1 cellular context compared by ENCODE assay signal in the genomic region with DNA sequence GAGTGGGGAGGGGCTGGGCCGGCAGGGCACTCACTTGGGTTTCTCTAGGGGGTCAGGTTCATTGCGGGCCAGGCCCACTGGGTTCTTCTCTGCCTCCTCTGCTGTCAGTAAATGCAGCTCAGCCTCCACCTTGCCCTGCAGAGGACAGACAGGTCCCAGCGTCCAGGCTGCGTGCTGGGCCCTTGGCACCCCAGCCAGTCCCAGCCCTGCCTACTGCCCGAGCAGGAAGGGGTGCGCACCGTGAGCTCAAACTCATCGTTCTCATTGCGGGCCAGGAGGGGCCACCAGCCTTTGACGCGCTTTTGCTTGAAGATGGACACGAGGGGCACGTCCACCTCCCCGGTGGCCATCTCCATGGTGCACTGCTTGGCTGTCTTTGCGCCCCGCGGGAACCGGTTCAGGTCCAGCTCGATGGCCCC.
TF ChIP-seq lines count a peak whose summit lies in the region.

No MANE protein-coding gene starts in this region.

TF ChIP-seq in GM23338, 12 proteins besides CTCF, POLR2A, EP300 and RAD21 (continued from another document):
- TF ChIP-seq NANOG (IDR thresholded peaks at IDR 0.05; ENCODE audit: borderline replicate concordance) (no peak), EZH2phosphoT487 (IDR thresholded peaks at IDR 0.05; ENCODE audit: unreplicated experiment) (no peak)
